22 cellular contexts compared by ENCODE assay signal in the genomic region with DNA sequence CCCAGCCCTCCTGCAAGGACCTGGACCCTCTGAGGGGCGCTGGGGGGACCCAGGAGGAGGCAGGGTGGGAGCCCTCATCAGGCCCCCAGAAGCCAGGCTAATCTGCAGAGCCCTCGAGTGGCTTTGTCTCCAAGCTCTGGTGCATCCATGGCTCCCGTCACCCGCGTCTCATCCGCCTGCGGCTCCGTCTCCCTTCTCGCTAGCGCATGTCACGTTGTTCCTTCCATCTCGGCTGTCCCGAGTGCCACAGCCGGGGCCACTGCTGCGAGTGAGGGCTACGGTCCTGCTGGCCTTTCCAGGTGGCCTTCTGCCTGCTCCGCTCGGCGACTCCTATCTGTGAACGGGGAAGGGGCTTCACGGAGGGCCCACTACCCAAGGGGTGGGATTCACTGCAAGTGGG. TPM values are rescaled to one million over a fixed set of nuclear protein-coding genes. Genes with fewer than 3 reads are reported as not detected.
DNase-seq lines count a peak whose midpoint lies in the region; ATAC-seq, FAIRE-seq and TF ChIP-seq lines count a peak whose summit lies in the region.
"Had no signal": no experiment of that assay in that cellular context is flagged by ENCODE, and none has a peak within 500 bp of the region (broad histone marks: within the 10 kb centered on the region; RNA-seq: fewer than 3 reads in every experiment).

No MANE protein-coding gene starts in this region.

- no peaks in the 10 kb centered on the region for H3K27me3 ChIP-seq in K562 (ENCODE audit: control insufficient read depth in 2 of 2, insufficient read depth in 2 of 2, low read length in 2 of 2)
- no peaks in the 10 kb centered on the region for H3K27me3 ChIP-seq in duodenal mucosa (ENCODE audit: control insufficient read depth in 1 of 2, insufficient read depth in 2 of 2, low read length in 2 of 2)
- H3K27me3 ChIP-seq: BE2C had no signal

- H3K27me3 Mint-ChIP-seq in progenitor cell of endocrine pancreas: no peaks in the 10 kb centered on the region
- H3K27me3 Mint-ChIP-seq: CD4-positive, CD25-positive, alpha-beta regulatory T cell had no signal

- TF ChIP-seq RAD21 in K562 (CRISPR knock-in tag; conservative IDR thresholded peaks at IDR 0.05 in 1 of 2, IDR thresholded peaks at IDR 0.05 in 1 of 2): no peak

- CTCF ChIA-PET in K562 (lab: Yijun Ruan, JAX; ENCODE audit: low intra/inter-chr PET ratio): no interaction called here

- in situ Hi-C loops in K562 (cut with MboI): no loop called here

- peak overlapping the region in 1 of 2 experiments; percentile 14; a peak in 2 of 4 replicates for H3K9ac ChIP-seq in K562 (ENCODE audit: insufficient read depth in 1 of 2, low read depth in 2 of 2, low read length in 2 of 2)
- no peak overlapping the region for H3K9ac ChIP-seq in duodenal mucosa (ENCODE audit: low read depth in 1 of 2, low read length in 2 of 2)
- H3K9ac ChIP-seq: GM23248 had no signal

- no peaks in the 10 kb centered on the region for H4K20me1 ChIP-seq in K562 (replicated peaks; ENCODE audit: control insufficient read depth, insufficient read depth, low read length)

- H3K4me1 Mint-ChIP-seq in progenitor cell of endocrine pancreas (ENCODE audit: low read depth): peaks cover 32% of the 10 kb centered on the region

- H3K36me3 Mint-ChIP-seq in progenitor cell of endocrine pancreas (ENCODE audit: insufficient read depth): peaks cover 3% of the 10 kb centered on the region
- H3K36me3 Mint-ChIP-seq: CD4-positive, CD25-positive, alpha-beta regulatory T cell had no signal

- ATAC-seq in K562 (no peak), sciatic nerve (no peak)

- H3K9me3 ChIP-seq in K562 (replicated peaks; ENCODE audit: control insufficient read depth, insufficient read depth, low read depth, low read length) (no peaks in the 10 kb centered on the region), duodenal mucosa (ENCODE audit: control insufficient read depth in 1 of 2, low read length in 2 of 2) (no peaks in the 10 kb centered on the region)
- H3K9me3 ChIP-seq: BE2C had no signal

- DNase-seq in K562 (ENCODE audit: extremely low read depth in 1 of 4, low spot score in 3 of 4) (no peak), progenitor cell of endocrine pancreas (ENCODE audit: low spot score, unreplicated experiment) (no peak), GM19239 (ENCODE audit: insufficient read length, low spot score) (no peak), sciatic nerve (ENCODE audit: low spot score) (no peak), occipital lobe (lab: John Stamatoyannopoulos, UW) (no peak)
- DNase-seq: ACHN; BE2C; C1 segment of cervical spinal cord; CD4-positive, CD25-positive, alpha-beta regulatory T cell; DMS153; DMS79; GDM1; GM23248; HCEC 1CT; IMR-90; KBM-7 had no signal

- H3K9me1 ChIP-seq in K562 (ENCODE audit: control insufficient read depth, insufficient read depth, low read length): peaks cover 6% of the 10 kb centered on the region

- no peak for FAIRE-seq in K562 (lab: Jason Lieb, UNC)
- no peak for FAIRE-seq in GM19239 (lab: Jason Lieb, UNC)
- FAIRE-seq: A204.1, GM12892, GM18507, H54 had no signal

- H3K27ac Mint-ChIP-seq in progenitor cell of endocrine pancreas: peak overlapping the region; percentile 91

- no peak for TF ChIP-seq POLR2A in K562 (conservative IDR thresholded peaks at IDR 0.05)

- TF ChIP-seq EP300 in K562 (IDR thresholded peaks at IDR 0.05; ENCODE audit: low read length): no peak

- peak overlapping the region; percentile 7 for H3K4me3 Mint-ChIP-seq in progenitor cell of endocrine pancreas (ENCODE audit: low read depth)
- H3K4me3 Mint-ChIP-seq: CD4-positive, CD25-positive, alpha-beta regulatory T cell had no signal

- POLR2A ChIA-PET in K562 (lab: Yijun Ruan, JAX): no interaction called here

- peaks cover 47% of the 10 kb centered on the region for H3K79me2 ChIP-seq in K562 (ENCODE audit: control insufficient read depth, insufficient read depth, low read length)

- H3K27ac ChIP-seq in K562 (ENCODE audit: extremely low read depth, low read depth, low read length) (no peak overlapping the region), duodenal mucosa (ENCODE audit: low read depth, low read length) (peak overlapping the region; percentile 10)
- H3K27ac ChIP-seq: GM23248, HL-60 had no signal

- H3K4me3 ChIP-seq in K562 (no peak overlapping the region), duodenal mucosa (ENCODE audit: low read depth in 1 of 2, low read length in 2 of 2) (no peak overlapping the region)
- H3K4me3 ChIP-seq: GM23248 had no signal

- no peak overlapping the region; the same call in 1 of the 2 replicates for H3K4me2 ChIP-seq in K562 (ENCODE audit: insufficient read depth, low read length)

- peaks cover 31 to 95% of the 10 kb centered on the region in 2 experiments for H3K4me1 ChIP-seq in K562 (replicated peaks in 1 of 2; ENCODE audit: control insufficient read depth in 2 of 2, insufficient read depth in 2 of 2, low read length in 2 of 2)
- H3K4me1 ChIP-seq in duodenal mucosa (ENCODE audit: control insufficient read depth in 1 of 2, insufficient read depth in 2 of 2, low read length in 2 of 2): peaks cover 60 to 69% of the 10 kb centered on the region in 2 donors

- no peak overlapping the region for H2AFZ ChIP-seq in K562 (ENCODE audit: low read depth, low read length)
- H2AFZ ChIP-seq: GM23248 had no signal

- no peaks in the 10 kb centered on the region for H3K9me3 Mint-ChIP-seq in progenitor cell of endocrine pancreas (ENCODE audit: low read depth)

- TF ChIP-seq CTCF in K562 (IDR thresholded peaks at IDR 0.05 in 2 of 3, conservative IDR thresholded peaks at IDR 0.05 in 1 of 3; ENCODE audit: insufficient read depth in 2 of 3, low read depth in 1 of 3, low read length in 3 of 3) (no peak), progenitor cell of endocrine pancreas (IDR thresholded peaks at IDR 0.05; ENCODE audit: unreplicated experiment) (no peak)

- 81% methylated on average over 14 of the region's 21 CpGs for WGBS in K562 (ENCODE audit: insufficient coverage, low coverage, missing lambda C conversion rate)

- intact Hi-C loops in K562 (cut with micrococcal nuclease): no loop called here
- intact Hi-C loops in sciatic nerve (cut with DNase I): no loop called here

- BruUV-seq in K562 (replicated peaks; lab: Mats Ljungman, UMichigan): no TSS peak

- H3K36me3 ChIP-seq in K562 (ENCODE audit: control insufficient read depth, insufficient read depth, low read length) (peaks cover 56% of the 10 kb centered on the region; the same call in 2 of the 3 replicates), duodenal mucosa (ENCODE audit: control insufficient read depth in 1 of 2, insufficient read depth in 2 of 2, low read length in 2 of 2) (peaks cover 0 to 5% of the 10 kb centered on the region in 2 donors)
- H3K36me3 ChIP-seq: BE2C had no signal

TF ChIP-seq in K562, 482 proteins besides CTCF, POLR2A, EP300 and RAD21:
- peak; percentile 48 for TF ChIP-seq POLR2G (IDR thresholded peaks at IDR 0.05; ENCODE audit: low read depth, low read length)
- TF ChIP-seq, protein P1, sequence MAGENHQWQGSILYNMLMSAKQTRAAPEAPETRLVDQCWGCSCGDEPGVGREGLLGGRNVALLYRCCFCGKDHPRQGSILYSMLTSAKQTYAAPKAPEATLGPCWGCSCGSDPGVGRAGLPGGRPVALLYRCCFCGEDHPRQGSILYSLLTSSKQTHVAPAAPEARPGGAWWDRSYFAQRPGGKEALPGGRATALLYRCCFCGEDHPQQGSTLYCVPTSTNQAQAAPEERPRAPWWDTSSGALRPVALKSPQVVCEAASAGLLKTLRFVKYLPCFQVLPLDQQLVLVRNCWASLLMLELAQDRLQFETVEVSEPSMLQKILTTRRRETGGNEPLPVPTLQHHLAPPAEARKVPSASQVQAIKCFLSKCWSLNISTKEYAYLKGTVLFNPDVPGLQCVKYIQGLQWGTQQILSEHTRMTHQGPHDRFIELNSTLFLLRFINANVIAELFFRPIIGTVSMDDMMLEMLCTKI (IDR thresholded peaks at IDR 0.05; ENCODE audit: partially characterized antibody): no peak
- TF ChIP-seq, protein P2, sequence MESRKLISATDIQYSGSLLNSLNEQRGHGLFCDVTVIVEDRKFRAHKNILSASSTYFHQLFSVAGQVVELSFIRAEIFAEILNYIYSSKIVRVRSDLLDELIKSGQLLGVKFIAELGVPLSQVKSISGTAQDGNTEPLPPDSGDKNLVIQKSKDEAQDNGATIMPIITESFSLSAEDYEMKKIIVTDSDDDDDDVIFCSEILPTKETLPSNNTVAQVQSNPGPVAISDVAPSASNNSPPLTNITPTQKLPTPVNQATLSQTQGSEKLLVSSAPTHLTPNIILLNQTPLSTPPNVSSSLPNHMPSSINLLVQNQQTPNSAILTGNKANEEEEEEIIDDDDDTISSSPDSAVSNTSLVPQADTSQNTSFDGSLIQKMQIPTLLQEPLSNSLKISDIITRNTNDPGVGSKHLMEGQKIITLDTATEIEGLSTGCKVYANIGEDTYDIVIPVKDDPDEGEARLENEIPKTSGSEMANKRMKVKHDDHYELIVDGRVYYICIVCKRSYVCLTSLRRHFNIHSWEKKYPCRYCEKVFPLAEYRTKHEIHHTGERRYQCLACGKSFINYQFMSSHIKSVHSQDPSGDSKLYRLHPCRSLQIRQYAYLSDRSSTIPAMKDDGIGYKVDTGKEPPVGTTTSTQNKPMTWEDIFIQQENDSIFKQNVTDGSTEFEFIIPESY (CRISPR knock-in tag; IDR thresholded peaks at IDR 0.05): peak; percentile 76
TF ChIP-seq in K562: peak in this region for 2.

RNA-seq across cellular contexts. Expression of a gene that starts 53.6 kb away (rescaled TPM):
- total RNA-seq in K562 (2011; cell fraction: chromatin; rRNA removed; ENCODE audit: low replicate concordance): 14.4 and 38.8 TPM in 2 replicates
- 25.3 and 27.9 TPM in 2 replicates for total RNA-seq in K562 (2011; cell fraction: nucleolus; rRNA removed)
- total RNA-seq in K562 (2011; cell fraction: nucleoplasm; rRNA removed): 16.8 and 18.9 TPM in 2 replicates
- 4.5 and 8.7 TPM in 2 replicates for total RNA-seq in K562 (2014; rRNA removed)
- total RNA-seq in K562 (2014; rRNA removed; fragmentation: Illumina TruSeq; extraction: Trizol): 0.26 and 0.47 TPM in 2 replicates
- 3.2 and 4.5 TPM in 2 replicates for total RNA-seq in K562 (2015; rRNA removed; fragmentation: Illumina TruSeq; extraction: Trizol)
- 32.7 and 35.9 TPM in 2 replicates for total RNA-seq in K562 (2021)
- polyA plus RNA-seq in K562 (2011; rRNA removed): 0.88 and 1.4 TPM in 2 replicates
- 0.81 and 4.8 TPM in 2 replicates for polyA plus RNA-seq in K562 (2011; cell fraction: cytosol; rRNA removed)
- polyA plus RNA-seq in K562 (2011; cell fraction: nucleus; rRNA removed): 3.4 and 13.6 TPM in 2 replicates
- polyA plus RNA-seq in K562 (2012): 7.9 and 12.2 TPM in 2 replicates
- 1.2 and 5.1 TPM in 2 replicates for polyA plus RNA-seq in K562 (2014; fragmentation: Illumina TruSeq; extraction: Trizol)
- under 1 TPM; 0.03 to 0.11 TPM for polyA plus RNA-seq in K562 (2014; fragmentation: Nextera tagmentation; extraction: Ambion mirVana)
- 4.7 and 5.5 TPM in 2 replicates for polyA plus RNA-seq in K562 (2014; rRNA removed)
- 0.30 and 1.1 TPM in 2 replicates for polyA minus RNA-seq in K562 (2011; rRNA and poly(A)+ RNA removed)
- 12.3 and 14.7 TPM in 2 replicates for polyA minus RNA-seq in K562 (2011; cell fraction: cytosol; rRNA and poly(A)+ RNA removed)
- polyA minus RNA-seq in K562 (2011; cell fraction: nucleus; rRNA and poly(A)+ RNA removed): 7.7 and 10.1 TPM in 2 replicates
- 88.5 and 90.6 TPM in 2 replicates for total RNA-seq in progenitor cell of endocrine pancreas
- 3.9 TPM for total RNA-seq in sciatic nerve
- 1.2 TPM for total RNA-seq in occipital lobe
